In genomic region chr16:68359398-68360191, GRCh38 we compare ENCODE assay signal across 28 cellular contexts.
"Had no signal": no experiment of that assay in that cellular context is flagged by ENCODE, and none has a peak within 500 bp of the region (broad histone marks: within the 10 kb centered on the region; RNA-seq: fewer than 3 reads in every experiment).

No MANE protein-coding gene starts in this region.

- H3K4me1 ChIP-seq: breast epithelium, right atrium auricular region had no signal

- H3K4me3 Mint-ChIP-seq: activated CD4-positive, alpha-beta memory T cell treated with anti-CD3 and anti-CD28 coated beads, Interleukin-2, amount 10 ng/mL, durations not matched to agents 7 days and 5 days; activated CD4-positive, alpha-beta T cell treated with anti-CD3 and anti-CD28 coated beads, Interleukin-2, amount 10 ng/mL, durations not matched to agents 24 days and 14 days; activated T-cell treated with anti-CD3 and anti-CD28 coated beads, Interleukin-2, amount 50 U/mL, for 24 hours; central memory CD8-positive, alpha-beta T cell; dendritic cell treated with granulocyte-macrophage colony-stimulating factor and Interleukin-4, amounts not matched to agents 40 ng/mL and 50 ng/mL, for 4 days; endodermal cell; mesothelial cell of epicardium; naive thymus-derived CD4-positive, alpha-beta T cell; T-helper 17 cell had no signal

- ATAC-seq: activated CD4-positive, CD25-positive, alpha-beta regulatory T cell treated with anti-CD3 and anti-CD28 coated beads, Interleukin-2, amount 50 U/mL, for 24 hours; naive thymus-derived CD4-positive, alpha-beta T cell; stimulated activated naive CD8-positive, alpha-beta T cell treated with anti-CD3 and anti-CD28 coated beads, Interleukin-15, Interleukin-2, amounts not matched to agents 100 U/mL and 50 U/mL, for 24 hours; T-helper 17 cell had no signal

- H3K79me2 ChIP-seq: parathyroid adenoma had no signal

- FAIRE-seq: islet of Langerhans had no signal

- DNase-seq: activated CD4-positive, alpha-beta memory T cell treated with anti-CD3 and anti-CD28 coated beads, Interleukin-2, amount 10 ng/mL, durations not matched to agents 7 days and 5 days; activated CD4-positive, alpha-beta T cell treated with anti-CD3 and anti-CD28 coated beads, Interleukin-2, amount 10 ng/mL, durations not matched to agents 24 days and 14 days; activated CD8-positive, alpha-beta memory T cell treated with anti-CD3 and anti-CD28 coated beads, Interleukin-2, amount 50 U/mL, for 48 hours; activated gamma-delta T cell; activated naive CD4-positive, alpha-beta T cell treated with anti-CD3 and anti-CD28 coated beads, Interleukin-2, amount 50 U/mL, for 16 hours; activated T-cell treated with anti-CD3 and anti-CD28 coated beads, Interleukin-2, amount 50 U/mL, for 24 hours; endodermal cell; esophagus squamous epithelium; foreskin melanocyte; mammary epithelial cell; nucleus accumbens; spleen; stimulated activated CD4-positive, alpha-beta T cell treated with anti-CD3 and anti-CD28 coated beads, Interleukin-2, amount 100 ng/mL, for 48 hours; stimulated activated naive CD8-positive, alpha-beta T cell treated with anti-CD3 and anti-CD28 coated beads, Interleukin-15, Interleukin-2, amounts not matched to agents 100 U/mL and 50 U/mL, for 24 hours; T-helper 17 cell; T1000; testis; transverse colon; WERI-Rb-1 had no signal

- H3K9me3 Mint-ChIP-seq: activated CD4-positive, alpha-beta memory T cell treated with anti-CD3 and anti-CD28 coated beads, Interleukin-2, amount 10 ng/mL, durations not matched to agents 7 days and 5 days; activated CD4-positive, alpha-beta T cell treated with anti-CD3 and anti-CD28 coated beads, Interleukin-2, amount 10 ng/mL, durations not matched to agents 24 days and 14 days; activated T-cell treated with anti-CD3 and anti-CD28 coated beads, Interleukin-2, amount 50 U/mL, for 24 hours; central memory CD8-positive, alpha-beta T cell; dendritic cell treated with granulocyte-macrophage colony-stimulating factor and Interleukin-4, amounts not matched to agents 40 ng/mL and 50 ng/mL, for 4 days; endodermal cell; mesothelial cell of epicardium; naive thymus-derived CD4-positive, alpha-beta T cell had no signal

- H3K27ac Mint-ChIP-seq: activated CD4-positive, alpha-beta memory T cell treated with anti-CD3 and anti-CD28 coated beads, Interleukin-2, amount 10 ng/mL, durations not matched to agents 7 days and 5 days; activated CD4-positive, alpha-beta T cell treated with anti-CD3 and anti-CD28 coated beads, Interleukin-2, amount 10 ng/mL, durations not matched to agents 24 days and 14 days; activated T-cell treated with anti-CD3 and anti-CD28 coated beads, Interleukin-2, amount 50 U/mL, for 24 hours; dendritic cell treated with granulocyte-macrophage colony-stimulating factor and Interleukin-4, amounts not matched to agents 40 ng/mL and 50 ng/mL, for 4 days; endodermal cell; mesothelial cell of epicardium; T-helper 17 cell had no signal

- H3K27me3 Mint-ChIP-seq: activated T-cell treated with anti-CD3 and anti-CD28 coated beads, Interleukin-2, amount 50 U/mL, for 24 hours; central memory CD8-positive, alpha-beta T cell; naive thymus-derived CD4-positive, alpha-beta T cell; T-helper 17 cell had no signal

- H3K4me3 ChIP-seq: breast epithelium, esophagus squamous epithelium, right atrium auricular region, spleen, testis, transverse colon had no signal

- H3K27ac ChIP-seq: breast epithelium, esophagus squamous epithelium, parathyroid adenoma, right atrium auricular region, spleen, testis, transverse colon, WERI-Rb-1 had no signal

- H2AFZ ChIP-seq: parathyroid adenoma had no signal

- H3K9me3 ChIP-seq: breast epithelium, esophagus squamous epithelium, right atrium auricular region, spleen, testis, transverse colon had no signal

- H3K27me3 ChIP-seq: breast epithelium, right atrium auricular region, testis, transverse colon had no signal

- H3K9ac ChIP-seq: parathyroid adenoma had no signal
